19 cellular contexts compared by ENCODE assay signal in genomic region chr10:59878289-59878688, GRCh38. TPM values are rescaled to one million over a fixed set of nuclear protein-coding genes. Genes with fewer than 3 reads are reported as not detected.
DNase-seq lines count a peak whose midpoint lies in the region; ATAC-seq and TF ChIP-seq lines count a peak whose summit lies in the region.
"Had no signal": no experiment of that assay in that cellular context is flagged by ENCODE, and none has a peak within 500 bp of the region (broad histone marks: within the 10 kb centered on the region; RNA-seq: fewer than 3 reads in every experiment).

No MANE protein-coding gene starts in this region.

- H3K9ac ChIP-seq in OCI-LY1 (ENCODE audit: low read length) (no peak overlapping the region), skeletal muscle tissue (ENCODE audit: low read depth in 1 of 3, low read length in 3 of 3) (no peak overlapping the region)

- no peaks in the 10 kb centered on the region for H3F3A ChIP-seq in OCI-LY1 (ENCODE audit: insufficient read depth, low read length)

- no peak overlapping the region for H2AFZ ChIP-seq in OCI-LY1 (ENCODE audit: low read length)

- H3K36me3 Mint-ChIP-seq in activated naive CD4-positive, alpha-beta T cell treated with anti-CD3 and anti-CD28 coated beads for 36 hours (ENCODE audit: low read depth) = peaks cover 16% of the 10 kb centered on the region
- H3K36me3 Mint-ChIP-seq in activated naive CD4-positive, alpha-beta T cell treated with anti-CD3 and anti-CD28 coated beads, Interleukin-2, amount 10 ng/mL, durations not matched to agents 7 days and 5 days = peaks cover 5% of the 10 kb centered on the region
- H3K36me3 Mint-ChIP-seq in chondrocyte (ENCODE audit: low read depth) = no peaks in the 10 kb centered on the region
- H3K36me3 Mint-ChIP-seq: CD4-positive, CD25-positive, alpha-beta regulatory T cell had no signal

- peaks cover 1% of the 10 kb centered on the region for H3K9me3 Mint-ChIP-seq in activated naive CD4-positive, alpha-beta T cell treated with anti-CD3 and anti-CD28 coated beads for 36 hours
- no peaks in the 10 kb centered on the region for H3K9me3 Mint-ChIP-seq in activated naive CD4-positive, alpha-beta T cell treated with anti-CD3 and anti-CD28 coated beads, Interleukin-2, amount 10 ng/mL, durations not matched to agents 7 days and 5 days
- H3K9me3 Mint-ChIP-seq in chondrocyte (ENCODE audit: low read depth) = no peaks in the 10 kb centered on the region
- H3K9me3 Mint-ChIP-seq: activated B cell treated with CpG ODN at 0.5 μM for 24 hours; CD4-positive, CD25-positive, alpha-beta regulatory T cell; naive thymus-derived CD8-positive, alpha-beta T cell had no signal

- H3K4me3 ChIP-seq in OCI-LY1 (ENCODE audit: low read depth, low read length, poor library complexity, severe bottlenecking) = no peak overlapping the region
- no peak overlapping the region for H3K4me3 ChIP-seq in skeletal muscle tissue (ENCODE audit: low read length in 3 of 3)
- H3K4me3 ChIP-seq: ovary, vagina had no signal

- H3K9me3 ChIP-seq in OCI-LY1 (ENCODE audit: low read length) (no peaks in the 10 kb centered on the region), skeletal muscle tissue (ENCODE audit: control insufficient read depth in 3 of 3, low read length in 3 of 3) (no peaks in the 10 kb centered on the region)
- H3K9me3 ChIP-seq: ovary, vagina had no signal

- peak overlapping the region; percentile 19 for H3K27ac ChIP-seq in OCI-LY1 (ENCODE audit: low read depth, low read length, poor library complexity, severe bottlenecking)
- peak overlapping the region; percentile 32 for H3K27ac ChIP-seq in skeletal muscle tissue (ENCODE audit: low read depth, low read length)
- H3K27ac ChIP-seq: ovary had no signal

- H3K36me3 ChIP-seq in OCI-LY1 (ENCODE audit: insufficient read depth, low read length) = no peaks in the 10 kb centered on the region; the same call in 1 of the 2 replicates
- no peaks in the 10 kb centered on the region for H3K36me3 ChIP-seq in skeletal muscle tissue (ENCODE audit: control insufficient read depth in 3 of 3, insufficient read depth in 3 of 3, low read length in 3 of 3)
- H3K36me3 ChIP-seq: ovary, vagina had no signal

- ATAC-seq in HG02623 (IDR thresholded peaks at IDR 0.05; ENCODE audit: unreplicated experiment) (no peak), HG03521 (IDR thresholded peaks at IDR 0.05; ENCODE audit: unreplicated experiment) (no peak)

- no peak for DNase-seq in activated naive CD4-positive, alpha-beta T cell treated with anti-CD3 and anti-CD28 coated beads for 36 hours
- no peak for DNase-seq in activated naive CD4-positive, alpha-beta T cell treated with anti-CD3 and anti-CD28 coated beads, Interleukin-2, amount 10 ng/mL, durations not matched to agents 7 days and 5 days
- DNase-seq in chondrocyte (ENCODE audit: low spot score) = no peak
- no peak for DNase-seq in NOMO-1 (lab: John Stamatoyannopoulos, UW; ENCODE audit: unreplicated experiment in 2 of 2)
- DNase-seq: activated B cell treated with CpG ODN at 0.5 μM for 24 hours; activated effector memory CD4-positive, alpha-beta T cell treated with Interleukin-2 at 50 U/mL for 16 hours; central memory CD4-positive, alpha-beta T cell; H7; KG1; naive thymus-derived CD8-positive, alpha-beta T cell; NCI-H187 treated with DMSO at 0.1 percent for 48 hours; ovary; right cardiac atrium had no signal

- peak overlapping the region; percentile 69 for H3K27ac Mint-ChIP-seq in activated naive CD4-positive, alpha-beta T cell treated with anti-CD3 and anti-CD28 coated beads for 36 hours
- H3K27ac Mint-ChIP-seq in activated naive CD4-positive, alpha-beta T cell treated with anti-CD3 and anti-CD28 coated beads, Interleukin-2, amount 10 ng/mL, durations not matched to agents 7 days and 5 days = no peak overlapping the region
- H3K27ac Mint-ChIP-seq in chondrocyte (ENCODE audit: unreplicated experiment) = peak overlapping the region; percentile 28
- H3K27ac Mint-ChIP-seq: activated B cell treated with CpG ODN at 0.5 μM for 24 hours had no signal

- H3K4me2 ChIP-seq in OCI-LY1 (ENCODE audit: low read length) = no peak overlapping the region; the same call in 1 of the 2 replicates

- intact Hi-C loops in activated naive CD4-positive, alpha-beta T cell treated with anti-CD3 and anti-CD28 coated beads for 36 hours (cut with micrococcal nuclease) = no loop called here

- no peaks in the 10 kb centered on the region for H3K9me2 ChIP-seq in OCI-LY1 (ENCODE audit: low read depth, low read length)

- H3K27me3 Mint-ChIP-seq in activated naive CD4-positive, alpha-beta T cell treated with anti-CD3 and anti-CD28 coated beads for 36 hours (ENCODE audit: low read depth) = no peaks in the 10 kb centered on the region
- no peaks in the 10 kb centered on the region for H3K27me3 Mint-ChIP-seq in activated naive CD4-positive, alpha-beta T cell treated with anti-CD3 and anti-CD28 coated beads, Interleukin-2, amount 10 ng/mL, durations not matched to agents 7 days and 5 days
- H3K27me3 Mint-ChIP-seq in chondrocyte (ENCODE audit: low read depth) = no peaks in the 10 kb centered on the region
- H3K27me3 Mint-ChIP-seq: activated B cell treated with CpG ODN at 0.5 μM for 24 hours; CD4-positive, CD25-positive, alpha-beta regulatory T cell; naive thymus-derived CD8-positive, alpha-beta T cell had no signal

- H3K4me1 ChIP-seq in OCI-LY1 (ENCODE audit: insufficient read depth, low read length, severe bottlenecking) = peaks cover 86% of the 10 kb centered on the region
- peaks cover 6 to 19% (median 14%) of the 10 kb centered on the region in 3 donors for H3K4me1 ChIP-seq in skeletal muscle tissue (ENCODE audit: control insufficient read depth in 3 of 3, insufficient read depth in 3 of 3, low read length in 3 of 3)

- H3K4me3 Mint-ChIP-seq in activated naive CD4-positive, alpha-beta T cell treated with anti-CD3 and anti-CD28 coated beads for 36 hours = no peak overlapping the region
- no peak overlapping the region for H3K4me3 Mint-ChIP-seq in activated naive CD4-positive, alpha-beta T cell treated with anti-CD3 and anti-CD28 coated beads, Interleukin-2, amount 10 ng/mL, durations not matched to agents 7 days and 5 days
- no peak overlapping the region for H3K4me3 Mint-ChIP-seq in chondrocyte (ENCODE audit: unreplicated experiment)
- H3K4me3 Mint-ChIP-seq: activated B cell treated with CpG ODN at 0.5 μM for 24 hours had no signal

- no peaks in the 10 kb centered on the region for H4K20me1 ChIP-seq in OCI-LY1 (ENCODE audit: insufficient read depth, low read length)

- CTCF ChIA-PET in activated naive CD4-positive, alpha-beta T cell treated with anti-CD3 and anti-CD28 coated beads for 36 hours (lab: Charles Lee) = interaction anchor here (1.5 to 2.6 kb wide), 2 partner anchors 13 to 28 kb away, joined by 4 to 21 read pairs; partner anchors contain the start of gene CCDC6
- CTCF ChIA-PET in activated naive CD4-positive, alpha-beta T cell treated with anti-CD3 and anti-CD28 coated beads, Interleukin-2, amount 10 ng/mL, durations not matched to agents 7 days and 5 days (lab: Charles Lee) = interaction anchor here (1.8 to 3.1 kb wide), 2 partner anchors 10 to 13 kb away, joined by 4 to 14 read pairs; no protein-coding TSS in a partner anchor

- peaks cover 88% of the 10 kb centered on the region for H3K79me2 ChIP-seq in OCI-LY1 (ENCODE audit: insufficient read depth, low read length)

- H3K27me3 ChIP-seq in OCI-LY1 (ENCODE audit: insufficient read depth, low read length) = no peaks in the 10 kb centered on the region
- H3K27me3 ChIP-seq in skeletal muscle tissue (ENCODE audit: control insufficient read depth in 3 of 3, insufficient read depth in 3 of 3, low read length in 3 of 3) = no peaks in the 10 kb centered on the region
- H3K27me3 ChIP-seq: ovary, vagina had no signal

- TF ChIP-seq CTCF in OCI-LY1 (IDR thresholded peaks at IDR 0.05; ENCODE audit: low read length) (no peak), chondrocyte (IDR thresholded peaks at IDR 0.05) (no peak)

- H3K4me1 Mint-ChIP-seq in activated naive CD4-positive, alpha-beta T cell treated with anti-CD3 and anti-CD28 coated beads for 36 hours (ENCODE audit: low read depth) = peaks cover 89% of the 10 kb centered on the region
- peaks cover 46% of the 10 kb centered on the region for H3K4me1 Mint-ChIP-seq in activated naive CD4-positive, alpha-beta T cell treated with anti-CD3 and anti-CD28 coated beads, Interleukin-2, amount 10 ng/mL, durations not matched to agents 7 days and 5 days
- H3K4me1 Mint-ChIP-seq in chondrocyte (ENCODE audit: low read depth) = peaks cover 37% of the 10 kb centered on the region

RNA-seq across cellular contexts. Expression of gene CCDC6, which starts 28.1 kb away (rescaled TPM):
- total RNA-seq in activated naive CD4-positive, alpha-beta T cell treated with anti-CD3 and anti-CD28 coated beads for 36 hours = 10 to 100 TPM; 43.1 to 44.9 TPM
- 58.9 to 61.8 TPM (median 59.3 TPM) in 3 replicates for total RNA-seq in chondrocyte
- total RNA-seq in skeletal muscle tissue = 24.5 TPM
